In the genomic region with DNA sequence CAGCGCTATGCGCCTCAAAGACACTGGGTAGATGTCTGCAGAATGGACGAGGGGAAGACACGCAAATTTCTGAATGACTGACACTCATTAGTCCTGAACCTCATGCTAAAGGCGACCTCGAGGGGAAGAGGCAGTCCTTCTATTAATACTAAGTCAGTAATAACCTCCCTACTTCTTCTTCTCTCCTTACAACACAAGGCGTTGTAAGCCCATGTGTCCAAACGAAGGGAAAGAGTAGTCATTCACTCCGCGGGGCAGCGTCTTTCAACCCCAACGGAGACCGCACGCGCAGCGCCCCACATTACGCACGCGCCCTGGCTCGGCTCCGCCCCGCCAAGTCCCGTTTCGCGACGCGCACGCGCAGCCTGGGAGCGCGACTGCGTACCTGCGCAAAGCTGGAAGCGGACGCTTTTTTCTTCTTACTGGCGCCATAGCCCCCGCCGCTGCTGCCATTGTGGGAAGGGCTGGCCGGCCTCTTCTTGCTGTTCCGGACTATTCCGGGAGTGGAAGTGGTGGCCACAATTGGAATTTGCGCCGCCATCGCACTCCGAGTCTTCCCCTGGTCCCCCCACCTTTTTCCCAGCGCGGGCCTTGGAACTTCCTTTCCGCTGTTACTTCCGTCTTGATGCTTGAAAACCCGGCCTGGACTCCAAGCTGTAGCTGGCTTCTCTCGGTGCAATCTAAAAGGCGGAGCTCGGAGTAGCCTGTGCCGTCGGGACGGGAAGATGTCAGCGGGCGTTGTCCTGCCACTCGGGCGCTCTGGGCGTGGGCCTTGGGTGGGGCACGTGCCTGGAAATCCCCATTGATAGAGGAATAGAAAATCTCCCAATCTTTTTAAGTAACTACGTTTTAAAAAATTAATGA, we compare ENCODE assay signal across 1 cellular context.
TF ChIP-seq lines count a peak whose summit lies in the region.

A gene with protein sequence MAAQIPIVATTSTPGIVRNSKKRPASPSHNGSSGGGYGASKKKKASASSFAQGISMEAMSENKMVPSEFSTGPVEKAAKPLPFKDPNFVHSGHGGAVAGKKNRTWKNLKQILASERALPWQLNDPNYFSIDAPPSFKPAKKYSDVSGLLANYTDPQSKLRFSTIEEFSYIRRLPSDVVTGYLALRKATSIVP (minus strand): TSS at position 627 of the 864 bp plus-strand sequence. CDS start 86 bp downstream, at position 541.

TF ChIP-seq in GM12878, 131 proteins besides CTCF, POLR2A, EP300 and RAD21 (continued from another document and continues in another):
- TF ChIP-seq, protein P1, sequence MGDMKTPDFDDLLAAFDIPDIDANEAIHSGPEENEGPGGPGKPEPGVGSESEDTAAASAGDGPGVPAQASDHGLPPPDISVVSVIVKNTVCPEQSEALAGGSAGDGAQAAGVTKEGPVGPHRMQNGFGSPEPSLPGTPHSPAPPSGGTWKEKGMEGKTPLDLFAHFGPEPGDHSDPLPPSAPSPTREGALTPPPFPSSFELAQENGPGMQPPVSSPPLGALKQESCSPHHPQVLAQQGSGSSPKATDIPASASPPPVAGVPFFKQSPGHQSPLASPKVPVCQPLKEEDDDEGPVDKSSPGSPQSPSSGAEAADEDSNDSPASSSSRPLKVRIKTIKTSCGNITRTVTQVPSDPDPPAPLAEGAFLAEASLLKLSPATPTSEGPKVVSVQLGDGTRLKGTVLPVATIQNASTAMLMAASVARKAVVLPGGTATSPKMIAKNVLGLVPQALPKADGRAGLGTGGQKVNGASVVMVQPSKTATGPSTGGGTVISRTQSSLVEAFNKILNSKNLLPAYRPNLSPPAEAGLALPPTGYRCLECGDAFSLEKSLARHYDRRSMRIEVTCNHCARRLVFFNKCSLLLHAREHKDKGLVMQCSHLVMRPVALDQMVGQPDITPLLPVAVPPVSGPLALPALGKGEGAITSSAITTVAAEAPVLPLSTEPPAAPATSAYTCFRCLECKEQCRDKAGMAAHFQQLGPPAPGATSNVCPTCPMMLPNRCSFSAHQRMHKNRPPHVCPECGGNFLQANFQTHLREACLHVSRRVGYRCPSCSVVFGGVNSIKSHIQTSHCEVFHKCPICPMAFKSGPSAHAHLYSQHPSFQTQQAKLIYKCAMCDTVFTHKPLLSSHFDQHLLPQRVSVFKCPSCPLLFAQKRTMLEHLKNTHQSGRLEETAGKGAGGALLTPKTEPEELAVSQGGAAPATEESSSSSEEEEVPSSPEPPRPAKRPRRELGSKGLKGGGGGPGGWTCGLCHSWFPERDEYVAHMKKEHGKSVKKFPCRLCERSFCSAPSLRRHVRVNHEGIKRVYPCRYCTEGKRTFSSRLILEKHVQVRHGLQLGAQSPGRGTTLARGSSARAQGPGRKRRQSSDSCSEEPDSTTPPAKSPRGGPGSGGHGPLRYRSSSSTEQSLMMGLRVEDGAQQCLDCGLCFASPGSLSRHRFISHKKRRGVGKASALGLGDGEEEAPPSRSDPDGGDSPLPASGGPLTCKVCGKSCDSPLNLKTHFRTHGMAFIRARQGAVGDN (IDR thresholded peaks at IDR 0.05), result peak; percentile 90
- TF ChIP-seq CBX5 (IDR thresholded peaks at IDR 0.05; ENCODE audit: low read depth) (peak; percentile 96), FOS (IDR thresholded peaks at IDR 0.05; ENCODE audit: borderline replicate concordance, extremely low read depth, insufficient read length) (no peak), KAT2A (conservative IDR thresholded peaks at IDR 0.05; ENCODE audit: control insufficient read depth, low read depth, low read length) (no peak), ETV6 (conservative IDR thresholded peaks at IDR 0.05 in 1 of 2, IDR thresholded peaks at IDR 0.05 in 1 of 2; ENCODE audit: borderline replicate concordance in 1 of 2, low read depth in 1 of 2) (peak; percentile 49 to 96; a peak in 2 of 4 replicates), POU2F2 (IDR thresholded peaks at IDR 0.05; ENCODE audit: borderline replicate concordance, low read depth, low read length) (peak; percentile 73), BCL11A (IDR thresholded peaks at IDR 0.05; ENCODE audit: low read depth, low read length) (0 out of 2 replicates have a peak, but pooled peaks have one; percentile 39), SIX5 (IDR thresholded peaks at IDR 0.05; ENCODE audit: low read depth, low read length, severe bottlenecking) (peak; percentile 31), NR2C2 (IDR thresholded peaks at IDR 0.05; ENCODE audit: borderline replicate concordance, control insufficient read depth, insufficient read length, low read depth) (no peak), SP1 (IDR thresholded peaks at IDR 0.05; ENCODE audit: low read depth, low read length) (peak; percentile 100), SMAD1 (IDR thresholded peaks at IDR 0.05; ENCODE audit: low read depth, partially characterized antibody) (peak; percentile 77), ZNF207 (IDR thresholded peaks at IDR 0.05; ENCODE audit: borderline replicate concordance) (peak; percentile 98), JUNB (IDR thresholded peaks at IDR 0.05) (no peak), RELA (IDR thresholded peaks at IDR 0.05; ENCODE audit: borderline replicate concordance, partially characterized antibody) (peak; percentile 96), LARP7 (IDR thresholded peaks at IDR 0.05) (peak; percentile 36; the same call in 1 of the 2 replicates), IRF4 (IDR thresholded peaks at IDR 0.05; ENCODE audit: low read depth, low read length) (peak; percentile 53; the same call in 1 of the 2 replicates), RBBP5 (conservative IDR thresholded peaks at IDR 0.05) (0 out of 2 replicates have a peak, but pooled peaks have one; percentile 68), MYC (IDR thresholded peaks at IDR 0.05; ENCODE audit: insufficient read depth, insufficient read length, insufficient replicate concordance, low read length, severe bottlenecking) (no peak), TCF12 (IDR thresholded peaks at IDR 0.05; ENCODE audit: low read depth, low read length) (peak; percentile 64)
- TF ChIP-seq, protein P2, sequence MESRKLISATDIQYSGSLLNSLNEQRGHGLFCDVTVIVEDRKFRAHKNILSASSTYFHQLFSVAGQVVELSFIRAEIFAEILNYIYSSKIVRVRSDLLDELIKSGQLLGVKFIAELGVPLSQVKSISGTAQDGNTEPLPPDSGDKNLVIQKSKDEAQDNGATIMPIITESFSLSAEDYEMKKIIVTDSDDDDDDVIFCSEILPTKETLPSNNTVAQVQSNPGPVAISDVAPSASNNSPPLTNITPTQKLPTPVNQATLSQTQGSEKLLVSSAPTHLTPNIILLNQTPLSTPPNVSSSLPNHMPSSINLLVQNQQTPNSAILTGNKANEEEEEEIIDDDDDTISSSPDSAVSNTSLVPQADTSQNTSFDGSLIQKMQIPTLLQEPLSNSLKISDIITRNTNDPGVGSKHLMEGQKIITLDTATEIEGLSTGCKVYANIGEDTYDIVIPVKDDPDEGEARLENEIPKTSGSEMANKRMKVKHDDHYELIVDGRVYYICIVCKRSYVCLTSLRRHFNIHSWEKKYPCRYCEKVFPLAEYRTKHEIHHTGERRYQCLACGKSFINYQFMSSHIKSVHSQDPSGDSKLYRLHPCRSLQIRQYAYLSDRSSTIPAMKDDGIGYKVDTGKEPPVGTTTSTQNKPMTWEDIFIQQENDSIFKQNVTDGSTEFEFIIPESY (IDR thresholded peaks at IDR 0.05), result no peak; the same call in 1 of the 2 replicates
- TF ChIP-seq, protein P3, sequence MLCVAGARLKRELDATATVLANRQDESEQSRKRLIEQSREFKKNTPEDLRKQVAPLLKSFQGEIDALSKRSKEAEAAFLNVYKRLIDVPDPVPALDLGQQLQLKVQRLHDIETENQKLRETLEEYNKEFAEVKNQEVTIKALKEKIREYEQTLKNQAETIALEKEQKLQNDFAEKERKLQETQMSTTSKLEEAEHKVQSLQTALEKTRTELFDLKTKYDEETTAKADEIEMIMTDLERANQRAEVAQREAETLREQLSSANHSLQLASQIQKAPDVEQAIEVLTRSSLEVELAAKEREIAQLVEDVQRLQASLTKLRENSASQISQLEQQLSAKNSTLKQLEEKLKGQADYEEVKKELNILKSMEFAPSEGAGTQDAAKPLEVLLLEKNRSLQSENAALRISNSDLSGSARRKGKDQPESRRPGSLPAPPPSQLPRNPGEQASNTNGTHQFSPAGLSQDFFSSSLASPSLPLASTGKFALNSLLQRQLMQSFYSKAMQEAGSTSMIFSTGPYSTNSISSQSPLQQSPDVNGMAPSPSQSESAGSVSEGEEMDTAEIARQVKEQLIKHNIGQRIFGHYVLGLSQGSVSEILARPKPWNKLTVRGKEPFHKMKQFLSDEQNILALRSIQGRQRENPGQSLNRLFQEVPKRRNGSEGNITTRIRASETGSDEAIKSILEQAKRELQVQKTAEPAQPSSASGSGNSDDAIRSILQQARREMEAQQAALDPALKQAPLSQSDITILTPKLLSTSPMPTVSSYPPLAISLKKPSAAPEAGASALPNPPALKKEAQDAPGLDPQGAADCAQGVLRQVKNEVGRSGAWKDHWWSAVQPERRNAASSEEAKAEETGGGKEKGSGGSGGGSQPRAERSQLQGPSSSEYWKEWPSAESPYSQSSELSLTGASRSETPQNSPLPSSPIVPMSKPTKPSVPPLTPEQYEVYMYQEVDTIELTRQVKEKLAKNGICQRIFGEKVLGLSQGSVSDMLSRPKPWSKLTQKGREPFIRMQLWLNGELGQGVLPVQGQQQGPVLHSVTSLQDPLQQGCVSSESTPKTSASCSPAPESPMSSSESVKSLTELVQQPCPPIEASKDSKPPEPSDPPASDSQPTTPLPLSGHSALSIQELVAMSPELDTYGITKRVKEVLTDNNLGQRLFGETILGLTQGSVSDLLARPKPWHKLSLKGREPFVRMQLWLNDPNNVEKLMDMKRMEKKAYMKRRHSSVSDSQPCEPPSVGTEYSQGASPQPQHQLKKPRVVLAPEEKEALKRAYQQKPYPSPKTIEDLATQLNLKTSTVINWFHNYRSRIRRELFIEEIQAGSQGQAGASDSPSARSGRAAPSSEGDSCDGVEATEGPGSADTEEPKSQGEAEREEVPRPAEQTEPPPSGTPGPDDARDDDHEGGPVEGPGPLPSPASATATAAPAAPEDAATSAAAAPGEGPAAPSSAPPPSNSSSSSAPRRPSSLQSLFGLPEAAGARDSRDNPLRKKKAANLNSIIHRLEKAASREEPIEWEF (IDR thresholded peaks at IDR 0.05; ENCODE audit: insufficient replicate concordance, low read depth, low read length), result no peak
- TF ChIP-seq, protein P4, sequence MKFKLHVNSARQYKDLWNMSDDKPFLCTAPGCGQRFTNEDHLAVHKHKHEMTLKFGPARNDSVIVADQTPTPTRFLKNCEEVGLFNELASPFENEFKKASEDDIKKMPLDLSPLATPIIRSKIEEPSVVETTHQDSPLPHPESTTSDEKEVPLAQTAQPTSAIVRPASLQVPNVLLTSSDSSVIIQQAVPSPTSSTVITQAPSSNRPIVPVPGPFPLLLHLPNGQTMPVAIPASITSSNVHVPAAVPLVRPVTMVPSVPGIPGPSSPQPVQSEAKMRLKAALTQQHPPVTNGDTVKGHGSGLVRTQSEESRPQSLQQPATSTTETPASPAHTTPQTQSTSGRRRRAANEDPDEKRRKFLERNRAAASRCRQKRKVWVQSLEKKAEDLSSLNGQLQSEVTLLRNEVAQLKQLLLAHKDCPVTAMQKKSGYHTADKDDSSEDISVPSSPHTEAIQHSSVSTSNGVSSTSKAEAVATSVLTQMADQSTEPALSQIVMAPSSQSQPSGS (IDR thresholded peaks at IDR 0.05; ENCODE audit: low read length), result peak; percentile 55; the same call in 1 of the 2 replicates
- TF ChIP-seq, protein P5, sequence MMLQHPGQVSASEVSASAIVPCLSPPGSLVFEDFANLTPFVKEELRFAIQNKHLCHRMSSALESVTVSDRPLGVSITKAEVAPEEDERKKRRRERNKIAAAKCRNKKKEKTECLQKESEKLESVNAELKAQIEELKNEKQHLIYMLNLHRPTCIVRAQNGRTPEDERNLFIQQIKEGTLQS (IDR thresholded peaks at IDR 0.05; ENCODE audit: borderline replicate concordance, extremely low read depth, low read depth, low read length), result no peak
- TF ChIP-seq, protein P6, sequence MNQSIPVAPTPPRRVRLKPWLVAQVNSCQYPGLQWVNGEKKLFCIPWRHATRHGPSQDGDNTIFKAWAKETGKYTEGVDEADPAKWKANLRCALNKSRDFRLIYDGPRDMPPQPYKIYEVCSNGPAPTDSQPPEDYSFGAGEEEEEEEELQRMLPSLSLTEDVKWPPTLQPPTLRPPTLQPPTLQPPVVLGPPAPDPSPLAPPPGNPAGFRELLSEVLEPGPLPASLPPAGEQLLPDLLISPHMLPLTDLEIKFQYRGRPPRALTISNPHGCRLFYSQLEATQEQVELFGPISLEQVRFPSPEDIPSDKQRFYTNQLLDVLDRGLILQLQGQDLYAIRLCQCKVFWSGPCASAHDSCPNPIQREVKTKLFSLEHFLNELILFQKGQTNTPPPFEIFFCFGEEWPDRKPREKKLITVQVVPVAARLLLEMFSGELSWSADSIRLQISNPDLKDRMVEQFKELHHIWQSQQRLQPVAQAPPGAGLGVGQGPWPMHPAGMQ (IDR thresholded peaks at IDR 0.05; ENCODE audit: borderline replicate concordance), result no peak
- TF ChIP-seq, protein P7, sequence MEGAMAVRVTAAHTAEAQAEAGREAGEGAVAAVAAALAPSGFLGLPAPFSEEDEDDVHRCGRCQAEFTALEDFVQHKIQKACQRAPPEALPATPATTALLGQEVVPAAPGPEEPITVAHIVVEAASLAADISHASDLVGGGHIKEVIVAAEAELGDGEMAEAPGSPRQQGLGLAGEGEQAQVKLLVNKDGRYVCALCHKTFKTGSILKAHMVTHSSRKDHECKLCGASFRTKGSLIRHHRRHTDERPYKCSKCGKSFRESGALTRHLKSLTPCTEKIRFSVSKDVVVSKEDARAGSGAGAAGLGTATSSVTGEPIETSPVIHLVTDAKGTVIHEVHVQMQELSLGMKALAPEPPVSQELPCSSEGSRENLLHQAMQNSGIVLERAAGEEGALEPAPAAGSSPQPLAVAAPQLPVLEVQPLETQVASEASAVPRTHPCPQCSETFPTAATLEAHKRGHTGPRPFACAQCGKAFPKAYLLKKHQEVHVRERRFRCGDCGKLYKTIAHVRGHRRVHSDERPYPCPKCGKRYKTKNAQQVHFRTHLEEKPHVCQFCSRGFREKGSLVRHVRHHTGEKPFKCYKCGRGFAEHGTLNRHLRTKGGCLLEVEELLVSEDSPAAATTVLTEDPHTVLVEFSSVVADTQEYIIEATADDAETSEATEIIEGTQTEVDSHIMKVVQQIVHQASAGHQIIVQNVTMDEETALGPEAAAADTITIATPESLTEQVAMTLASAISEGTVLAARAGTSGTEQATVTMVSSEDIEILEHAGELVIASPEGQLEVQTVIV (IDR thresholded peaks at IDR 0.05; ENCODE audit: borderline replicate concordance, partially characterized antibody), result peak; percentile 97
- TF ChIP-seq, protein P8, sequence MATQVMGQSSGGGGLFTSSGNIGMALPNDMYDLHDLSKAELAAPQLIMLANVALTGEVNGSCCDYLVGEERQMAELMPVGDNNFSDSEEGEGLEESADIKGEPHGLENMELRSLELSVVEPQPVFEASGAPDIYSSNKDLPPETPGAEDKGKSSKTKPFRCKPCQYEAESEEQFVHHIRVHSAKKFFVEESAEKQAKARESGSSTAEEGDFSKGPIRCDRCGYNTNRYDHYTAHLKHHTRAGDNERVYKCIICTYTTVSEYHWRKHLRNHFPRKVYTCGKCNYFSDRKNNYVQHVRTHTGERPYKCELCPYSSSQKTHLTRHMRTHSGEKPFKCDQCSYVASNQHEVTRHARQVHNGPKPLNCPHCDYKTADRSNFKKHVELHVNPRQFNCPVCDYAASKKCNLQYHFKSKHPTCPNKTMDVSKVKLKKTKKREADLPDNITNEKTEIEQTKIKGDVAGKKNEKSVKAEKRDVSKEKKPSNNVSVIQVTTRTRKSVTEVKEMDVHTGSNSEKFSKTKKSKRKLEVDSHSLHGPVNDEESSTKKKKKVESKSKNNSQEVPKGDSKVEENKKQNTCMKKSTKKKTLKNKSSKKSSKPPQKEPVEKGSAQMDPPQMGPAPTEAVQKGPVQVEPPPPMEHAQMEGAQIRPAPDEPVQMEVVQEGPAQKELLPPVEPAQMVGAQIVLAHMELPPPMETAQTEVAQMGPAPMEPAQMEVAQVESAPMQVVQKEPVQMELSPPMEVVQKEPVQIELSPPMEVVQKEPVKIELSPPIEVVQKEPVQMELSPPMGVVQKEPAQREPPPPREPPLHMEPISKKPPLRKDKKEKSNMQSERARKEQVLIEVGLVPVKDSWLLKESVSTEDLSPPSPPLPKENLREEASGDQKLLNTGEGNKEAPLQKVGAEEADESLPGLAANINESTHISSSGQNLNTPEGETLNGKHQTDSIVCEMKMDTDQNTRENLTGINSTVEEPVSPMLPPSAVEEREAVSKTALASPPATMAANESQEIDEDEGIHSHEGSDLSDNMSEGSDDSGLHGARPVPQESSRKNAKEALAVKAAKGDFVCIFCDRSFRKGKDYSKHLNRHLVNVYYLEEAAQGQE (IDR thresholded peaks at IDR 0.05; ENCODE audit: low read depth, low read length), result no peak
